ENCODE assay signal across 12 cellular contexts in genomic region chr14:72049462-72049861, GRCh38.
A peak's percentile ranks its signal among the peaks of the same experiment; 100 is the strongest.
DNase-seq lines count a peak whose midpoint lies in the region; ATAC-seq, FAIRE-seq and TF ChIP-seq lines count a peak whose summit lies in the region.
"Had no signal": no experiment of that assay in that cellular context is flagged by ENCODE, and none has a peak within 500 bp of the region (broad histone marks: within the 10 kb centered on the region; RNA-seq: fewer than 3 reads in every experiment).

No MANE protein-coding gene starts in this region.

- H3K36me3 Mint-ChIP-seq in activated T-helper 2 cell treated with anti-CD3 and anti-CD28 coated beads, Interferon-gamma antibody, Interleukin-2, Interleukin-4, amounts not matched to agents 10 μg/mL and 5 μg/mL and 100 μg/mL, durations not matched to agents 14 hours and 24 hours and 36 hours (ENCODE audit: low read depth), result no peaks in the 10 kb centered on the region

- H3K4me3 ChIP-seq in left ventricle myocardium inferior (no peak overlapping the region), kidney (ENCODE audit: low read length in 2 of 2) (no peak overlapping the region), tibial nerve (no peak overlapping the region)
- H3K4me3 ChIP-seq: spleen had no signal

- WGBS in tibial nerve, 2 donors, result 29 to 43% methylated on average over 1 of the region's 1 CpG

- peak; percentile 31 for ATAC-seq in Right ventricle myocardium inferior
- peak; percentile 95 for ATAC-seq in HG02870 (IDR thresholded peaks at IDR 0.05; ENCODE audit: unreplicated experiment)
- peak; percentile 100 for ATAC-seq in stimulated activated naive CD8-positive, alpha-beta T cell treated with anti-CD3 and anti-CD28 coated beads, Interleukin-15, amount 100 ng/mL, for 72 hours
- ATAC-seq: effector memory CD8-positive, alpha-beta T cell had no signal

- no peak for FAIRE-seq in kidney (lab: Jason Lieb, UNC)

- no peak overlapping the region for H3K27ac ChIP-seq in left ventricle myocardium inferior (replicated peaks)
- no peak overlapping the region for H3K27ac ChIP-seq in kidney (ENCODE audit: low read depth in 2 of 2, low read length in 2 of 2)
- H3K27ac ChIP-seq in tibial nerve, result no peak overlapping the region
- H3K27ac ChIP-seq: spleen had no signal

- peaks cover 34% of the 10 kb centered on the region for H3K4me1 Mint-ChIP-seq in activated T-helper 2 cell treated with anti-CD3 and anti-CD28 coated beads, Interferon-gamma antibody, Interleukin-2, Interleukin-4, amounts not matched to agents 10 μg/mL and 5 μg/mL and 100 μg/mL, durations not matched to agents 14 hours and 24 hours and 36 hours (ENCODE audit: low read depth)
- H3K4me1 Mint-ChIP-seq in stimulated activated naive CD8-positive, alpha-beta T cell treated with anti-CD3 and anti-CD28 coated beads, Interleukin-15, amount 100 ng/mL, for 72 hours, result peaks cover 11% of the 10 kb centered on the region

- H3K4me3 Mint-ChIP-seq in activated T-helper 2 cell treated with anti-CD3 and anti-CD28 coated beads, Interferon-gamma antibody, Interleukin-2, Interleukin-4, amounts not matched to agents 10 μg/mL and 5 μg/mL and 100 μg/mL, durations not matched to agents 14 hours and 24 hours and 36 hours (ENCODE audit: low read depth), result no peak overlapping the region
- H3K4me3 Mint-ChIP-seq in stimulated activated naive CD8-positive, alpha-beta T cell treated with anti-CD3 and anti-CD28 coated beads, Interleukin-15, amount 100 ng/mL, for 72 hours, result peak overlapping the region in 1 of 2 donors; percentile 37
- H3K4me3 Mint-ChIP-seq: effector memory CD8-positive, alpha-beta T cell had no signal

- DNase-seq in Right ventricle myocardium inferior (ENCODE audit: missing footprints), result no peak
- no peak for DNase-seq in left ventricle myocardium inferior
- peak; percentile 48 for DNase-seq in activated T-helper 2 cell treated with anti-CD3 and anti-CD28 coated beads, Interferon-gamma antibody, Interleukin-2, Interleukin-4, amounts not matched to agents 10 μg/mL and 5 μg/mL and 100 μg/mL, durations not matched to agents 14 hours and 24 hours and 36 hours (ENCODE audit: low spot score)
- DNase-seq in stimulated activated naive CD8-positive, alpha-beta T cell treated with anti-CD3 and anti-CD28 coated beads, Interleukin-15, amount 100 ng/mL, for 72 hours, result peak; percentile 34 to 66
- no peak for DNase-seq in kidney
- no peak for DNase-seq in tibial nerve (ENCODE audit: low spot score in 2 of 2)
- DNase-seq in dedifferentiated amniotic fluid mesenchymal stem cell (ENCODE audit: extremely low spot score), result no peak
- DNase-seq: Caco-2; effector memory CD8-positive, alpha-beta T cell; NCI-H526 treated with DMSO at 0.1 percent for 48 hours; spleen had no signal

- TF ChIP-seq CTCF in left ventricle myocardium inferior (IDR thresholded peaks at IDR 0.05; ENCODE audit: borderline replicate concordance), result no peak
- no peak for TF ChIP-seq CTCF in kidney (IDR thresholded peaks at IDR 0.05; ENCODE audit: borderline replicate concordance, extremely low read depth, insufficient read depth)
- no peak for TF ChIP-seq CTCF in tibial nerve (IDR thresholded peaks at IDR 0.05)

- H3K9me3 Mint-ChIP-seq in activated T-helper 2 cell treated with anti-CD3 and anti-CD28 coated beads, Interferon-gamma antibody, Interleukin-2, Interleukin-4, amounts not matched to agents 10 μg/mL and 5 μg/mL and 100 μg/mL, durations not matched to agents 14 hours and 24 hours and 36 hours, result no peaks in the 10 kb centered on the region
- no peaks in the 10 kb centered on the region for H3K9me3 Mint-ChIP-seq in stimulated activated naive CD8-positive, alpha-beta T cell treated with anti-CD3 and anti-CD28 coated beads, Interleukin-15, amount 100 ng/mL, for 72 hours
- H3K9me3 Mint-ChIP-seq: effector memory CD8-positive, alpha-beta T cell had no signal

- H3K4me1 ChIP-seq in left ventricle myocardium inferior, result peaks cover 15% of the 10 kb centered on the region
- no peaks in the 10 kb centered on the region for H3K4me1 ChIP-seq in kidney (ENCODE audit: control insufficient read depth in 1 of 2, insufficient read depth in 1 of 2, low read depth in 1 of 2, low read length in 2 of 2)
- no peaks in the 10 kb centered on the region for H3K4me1 ChIP-seq in tibial nerve
- H3K4me1 ChIP-seq: Caco-2, spleen had no signal

- peak overlapping the region; percentile 72 for H3K27ac Mint-ChIP-seq in activated T-helper 2 cell treated with anti-CD3 and anti-CD28 coated beads, Interferon-gamma antibody, Interleukin-2, Interleukin-4, amounts not matched to agents 10 μg/mL and 5 μg/mL and 100 μg/mL, durations not matched to agents 14 hours and 24 hours and 36 hours
- H3K27ac Mint-ChIP-seq in stimulated activated naive CD8-positive, alpha-beta T cell treated with anti-CD3 and anti-CD28 coated beads, Interleukin-15, amount 100 ng/mL, for 72 hours, result no peak overlapping the region
- H3K27ac Mint-ChIP-seq: effector memory CD8-positive, alpha-beta T cell had no signal

- no peak for TF ChIP-seq EP300 in tibial nerve (IDR thresholded peaks at IDR 0.05)

- no peaks in the 10 kb centered on the region for H3K27me3 ChIP-seq in left ventricle myocardium inferior (ENCODE audit: low read depth)
- H3K27me3 ChIP-seq in tibial nerve, result no peaks in the 10 kb centered on the region

- H3K9me3 ChIP-seq in left ventricle myocardium inferior (replicated peaks) (no peaks in the 10 kb centered on the region), kidney (ENCODE audit: control insufficient read depth in 1 of 2, low read length in 2 of 2) (peaks cover 0 to 3% of the 10 kb centered on the region in 2 donors), tibial nerve (no peaks in the 10 kb centered on the region)
- H3K9me3 ChIP-seq: Caco-2, spleen had no signal

- peaks cover 15% of the 10 kb centered on the region for H3K27me3 Mint-ChIP-seq in activated T-helper 2 cell treated with anti-CD3 and anti-CD28 coated beads, Interferon-gamma antibody, Interleukin-2, Interleukin-4, amounts not matched to agents 10 μg/mL and 5 μg/mL and 100 μg/mL, durations not matched to agents 14 hours and 24 hours and 36 hours (ENCODE audit: low read depth)
- peaks cover 51% of the 10 kb centered on the region for H3K27me3 Mint-ChIP-seq in stimulated activated naive CD8-positive, alpha-beta T cell treated with anti-CD3 and anti-CD28 coated beads, Interleukin-15, amount 100 ng/mL, for 72 hours

- H3K36me3 ChIP-seq in left ventricle myocardium inferior (no peaks in the 10 kb centered on the region), kidney (ENCODE audit: control insufficient read depth in 1 of 2, insufficient read depth in 2 of 2, low read length in 2 of 2) (no peaks in the 10 kb centered on the region), tibial nerve (no peaks in the 10 kb centered on the region)
- H3K36me3 ChIP-seq: spleen had no signal

- no peak overlapping the region for H3K9ac ChIP-seq in kidney (ENCODE audit: low read length in 2 of 2)

- no peak for TF ChIP-seq POLR2A in tibial nerve (IDR thresholded peaks at IDR 0.05)

- intact Hi-C loops in Right ventricle myocardium inferior (cut with DNase I) (no loop called here), left ventricle myocardium inferior (cut with micrococcal nuclease) (no loop called here), kidney (cut with DNase I) (no loop called here)
- intact Hi-C loops in activated T-helper 2 cell treated with anti-CD3 and anti-CD28 coated beads, Interferon-gamma antibody, Interleukin-2, Interleukin-4, amounts not matched to agents 10 μg/mL and 5 μg/mL and 100 μg/mL, durations not matched to agents 14 hours and 24 hours and 36 hours (cut with micrococcal nuclease), result loop anchor here (1.0 to 10.0 kb wide), 10 partner anchors 14 to 495 kb away; partner anchors contain the start of gene RGS6

Comparison
In these comparisons a context has a peak if more than half of its experiments do, and no peak if none do; other contexts are left out.
1. ATAC-seq: peak in every context shown above with its lines; median percentile 100 in stimulated activated naive CD8-positive, alpha-beta T cell treated with anti-CD3 and anti-CD28 coated beads, Interleukin-15, amount 100 ng/mL, for 72 hours; 95 in HG02870; 31 in Right ventricle myocardium inferior.
2. DNase-seq: peak in activated T-helper 2 cell treated with anti-CD3 and anti-CD28 coated beads, Interferon-gamma antibody, Interleukin-2, Interleukin-4, amounts not matched to agents 10 μg/mL and 5 μg/mL and 100 μg/mL, durations not matched to agents 14 hours and 24 hours and 36 hours (single experiment) and stimulated activated naive CD8-positive, alpha-beta T cell treated with anti-CD3 and anti-CD28 coated beads, Interleukin-15, amount 100 ng/mL, for 72 hours (2 of 2); none in Right ventricle myocardium inferior (single experiment), left ventricle myocardium inferior (single experiment), kidney (single experiment), tibial nerve (0 of 2) and dedifferentiated amniotic fluid mesenchymal stem cell (single experiment).